Comparison of ENCODE assay signal across 33 cellular contexts in the genomic region with DNA sequence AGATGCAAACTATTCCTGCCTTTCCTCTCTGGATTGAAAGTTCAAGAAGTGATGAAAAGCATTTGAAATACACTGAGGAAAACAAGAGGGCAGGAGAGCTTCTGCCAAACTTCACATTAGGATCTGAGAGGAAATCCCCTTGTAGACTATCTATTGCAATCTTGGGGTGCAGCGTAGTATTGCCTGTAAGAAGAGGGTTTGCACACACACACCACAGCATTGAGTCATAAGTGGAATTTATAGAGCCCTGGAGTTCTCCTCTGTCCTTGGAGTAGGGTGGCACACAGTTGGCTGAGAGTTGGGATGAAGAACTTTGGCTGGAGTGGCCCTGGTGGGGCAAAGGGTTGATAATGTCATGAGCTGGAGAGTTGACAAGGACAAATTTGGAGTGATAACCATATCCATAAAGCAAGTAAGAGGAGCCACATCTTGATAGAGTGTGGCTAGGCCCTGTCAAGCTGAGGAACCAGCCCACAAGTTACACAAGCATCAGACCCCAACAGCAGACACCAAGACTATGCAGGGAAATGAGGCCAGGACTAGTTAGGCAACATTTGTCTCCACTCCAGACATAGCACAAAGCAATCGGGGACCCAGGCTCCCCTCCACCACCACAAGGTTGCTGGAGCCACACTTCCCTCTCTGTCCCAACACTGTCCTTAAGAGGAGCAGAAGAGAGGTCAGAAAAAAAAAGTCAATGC.
"Had no signal": no experiment of that assay in that cellular context is flagged by ENCODE, and none has a peak within 500 bp of the region (broad histone marks: within the 10 kb centered on the region; RNA-seq: fewer than 3 reads in every experiment).

No MANE protein-coding gene starts in this region.

- H3K9me3 ChIP-seq: ascending aorta, SJSA1, SK-N-SH had no signal

- H3K27me3 ChIP-seq: ascending aorta, SJSA1 had no signal

- DNase-seq: activated CD4-positive, alpha-beta T cell treated with anti-CD3 and anti-CD28 coated beads, Interleukin-2, amount 10 ng/mL, durations not matched to agents 24 days and 14 days; activated CD4-positive, alpha-beta T cell treated with anti-CD3 and anti-CD28 coated beads, Interleukin-2, amount 50 U/mL, for 4 hours; activated CD4-positive, CD25-positive, alpha-beta regulatory T cell; activated CD8-positive, alpha-beta T cell treated with anti-CD3 and anti-CD28 coated beads for 36 hours; activated gamma-delta T cell; activated naive CD4-positive, alpha-beta T cell treated with Interleukin-2 at 50 U/mL for 16 hours; activated naive CD8-positive, alpha-beta T cell treated with anti-CD3 and anti-CD28 coated beads, Interleukin-2, amount 10 ng/mL, durations not matched to agents 7 days and 5 days; activated T-cell treated with anti-CD3 and anti-CD28 coated beads, Interleukin-2, amount 50 U/mL, for 1 hour; activated T-cell treated with anti-CD3 and anti-CD28 coated beads, Interleukin-2, amount 50 U/mL, for 72 hours; amygdala; Karpas-422; KBM-7; NCI-H1105 treated with DMSO at 0.1 percent for 48 hours; NCI-H1436; NCI-H1694; NCI-H1930; NCI-H2081 treated with DMSO at 0.1 percent for 48 hours; NCI-H226; NCI-H446 treated with DMSO at 0.1 percent for 48 hours; NCI-H524; NCI-H69; NCI-H82; PC-9; SK-N-SH; SW 1271; T-helper 1 cell; T-helper 9 cell; WERI-Rb-1 had no signal

- FAIRE-seq: RCC 7860 had no signal

- ATAC-seq: activated CD8-positive, alpha-beta T cell treated with anti-CD3 and anti-CD28 coated beads for 36 hours; activated T-cell treated with anti-CD3 and anti-CD28 coated beads, Interleukin-2, amount 50 U/mL, for 72 hours; Right ventricle myocardium inferior had no signal

- H3K36me3 ChIP-seq: ascending aorta, SJSA1, WERI-Rb-1 had no signal

- H3K4me1 ChIP-seq: ascending aorta, SJSA1 had no signal

- H3K27ac ChIP-seq: ascending aorta, PC-9, RWPE1, SJSA1, WERI-Rb-1 had no signal

- H3K4me3 ChIP-seq: ascending aorta, PC-9, SJSA1 had no signal
